1 cellular context compared by ENCODE assay signal in the genomic region with DNA sequence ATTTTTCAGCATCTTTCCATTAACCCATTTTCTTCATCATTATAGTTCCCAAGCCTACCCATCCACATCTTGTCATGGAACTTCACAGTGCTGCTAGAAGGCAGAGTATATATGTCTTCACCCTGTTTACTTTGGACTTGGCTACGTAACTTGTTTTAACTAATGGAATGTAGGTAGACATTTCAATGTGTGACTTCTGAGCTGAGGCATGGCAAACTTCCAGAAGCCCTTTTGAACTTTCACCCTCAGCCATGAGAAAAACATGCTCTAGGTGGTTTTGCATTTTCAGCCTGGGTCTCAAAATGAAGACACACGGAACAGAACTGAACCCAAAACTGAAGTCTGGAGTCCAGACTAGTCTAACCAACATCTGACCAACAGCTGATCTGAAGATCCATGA.
TF ChIP-seq lines count a peak whose summit lies in the region.

No MANE protein-coding gene starts in this region.

TF ChIP-seq in HepG2, 621 proteins besides CTCF, POLR2A, EP300 and RAD21 (continued from another document and continues in another):
- TF ChIP-seq, protein P1, sequence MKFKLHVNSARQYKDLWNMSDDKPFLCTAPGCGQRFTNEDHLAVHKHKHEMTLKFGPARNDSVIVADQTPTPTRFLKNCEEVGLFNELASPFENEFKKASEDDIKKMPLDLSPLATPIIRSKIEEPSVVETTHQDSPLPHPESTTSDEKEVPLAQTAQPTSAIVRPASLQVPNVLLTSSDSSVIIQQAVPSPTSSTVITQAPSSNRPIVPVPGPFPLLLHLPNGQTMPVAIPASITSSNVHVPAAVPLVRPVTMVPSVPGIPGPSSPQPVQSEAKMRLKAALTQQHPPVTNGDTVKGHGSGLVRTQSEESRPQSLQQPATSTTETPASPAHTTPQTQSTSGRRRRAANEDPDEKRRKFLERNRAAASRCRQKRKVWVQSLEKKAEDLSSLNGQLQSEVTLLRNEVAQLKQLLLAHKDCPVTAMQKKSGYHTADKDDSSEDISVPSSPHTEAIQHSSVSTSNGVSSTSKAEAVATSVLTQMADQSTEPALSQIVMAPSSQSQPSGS (CRISPR knock-in tag; IDR thresholded peaks at IDR 0.05), result peak; percentile 51; the same call in 1 of the 2 replicates
- no peak for TF ChIP-seq NR2F6 (IDR thresholded peaks at IDR 0.05)
- peak; percentile 58 for TF ChIP-seq NR2F6 (CRISPR knock-in tag; IDR thresholded peaks at IDR 0.05)
- TF ChIP-seq, protein P2, sequence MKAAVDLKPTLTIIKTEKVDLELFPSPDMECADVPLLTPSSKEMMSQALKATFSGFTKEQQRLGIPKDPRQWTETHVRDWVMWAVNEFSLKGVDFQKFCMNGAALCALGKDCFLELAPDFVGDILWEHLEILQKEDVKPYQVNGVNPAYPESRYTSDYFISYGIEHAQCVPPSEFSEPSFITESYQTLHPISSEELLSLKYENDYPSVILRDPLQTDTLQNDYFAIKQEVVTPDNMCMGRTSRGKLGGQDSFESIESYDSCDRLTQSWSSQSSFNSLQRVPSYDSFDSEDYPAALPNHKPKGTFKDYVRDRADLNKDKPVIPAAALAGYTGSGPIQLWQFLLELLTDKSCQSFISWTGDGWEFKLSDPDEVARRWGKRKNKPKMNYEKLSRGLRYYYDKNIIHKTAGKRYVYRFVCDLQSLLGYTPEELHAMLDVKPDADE (CRISPR knock-in tag; IDR thresholded peaks at IDR 0.05), result no peak
- TF ChIP-seq ZFP90 (CRISPR knock-in tag; IDR thresholded peaks at IDR 0.05; ENCODE audit: borderline replicate concordance), result no peak
- TF ChIP-seq, protein P3, sequence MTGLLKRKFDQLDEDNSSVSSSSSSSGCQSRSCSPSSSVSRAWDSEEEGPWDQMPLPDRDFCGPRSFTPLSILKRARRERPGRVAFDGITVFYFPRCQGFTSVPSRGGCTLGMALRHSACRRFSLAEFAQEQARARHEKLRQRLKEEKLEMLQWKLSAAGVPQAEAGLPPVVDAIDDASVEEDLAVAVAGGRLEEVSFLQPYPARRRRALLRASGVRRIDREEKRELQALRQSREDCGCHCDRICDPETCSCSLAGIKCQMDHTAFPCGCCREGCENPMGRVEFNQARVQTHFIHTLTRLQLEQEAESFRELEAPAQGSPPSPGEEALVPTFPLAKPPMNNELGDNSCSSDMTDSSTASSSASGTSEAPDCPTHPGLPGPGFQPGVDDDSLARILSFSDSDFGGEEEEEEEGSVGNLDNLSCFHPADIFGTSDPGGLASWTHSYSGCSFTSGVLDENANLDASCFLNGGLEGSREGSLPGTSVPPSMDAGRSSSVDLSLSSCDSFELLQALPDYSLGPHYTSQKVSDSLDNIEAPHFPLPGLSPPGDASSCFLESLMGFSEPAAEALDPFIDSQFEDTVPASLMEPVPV (CRISPR knock-in tag; IDR thresholded peaks at IDR 0.05), result peak; percentile 39; the same call in 1 of the 2 replicates
- TF ChIP-seq HNF4A (CRISPR knock-in tag; IDR thresholded peaks at IDR 0.05), result peak; percentile 74
- peak; percentile 66 for TF ChIP-seq KDM6A (CRISPR knock-in tag; IDR thresholded peaks at IDR 0.05; ENCODE audit: low read depth)
- 0 out of 2 replicates have a peak, but pooled peaks have one; percentile 34 for TF ChIP-seq ZSCAN9 (CRISPR knock-in tag; IDR thresholded peaks at IDR 0.05; ENCODE audit: borderline replicate concordance)
- TF ChIP-seq, protein P4, sequence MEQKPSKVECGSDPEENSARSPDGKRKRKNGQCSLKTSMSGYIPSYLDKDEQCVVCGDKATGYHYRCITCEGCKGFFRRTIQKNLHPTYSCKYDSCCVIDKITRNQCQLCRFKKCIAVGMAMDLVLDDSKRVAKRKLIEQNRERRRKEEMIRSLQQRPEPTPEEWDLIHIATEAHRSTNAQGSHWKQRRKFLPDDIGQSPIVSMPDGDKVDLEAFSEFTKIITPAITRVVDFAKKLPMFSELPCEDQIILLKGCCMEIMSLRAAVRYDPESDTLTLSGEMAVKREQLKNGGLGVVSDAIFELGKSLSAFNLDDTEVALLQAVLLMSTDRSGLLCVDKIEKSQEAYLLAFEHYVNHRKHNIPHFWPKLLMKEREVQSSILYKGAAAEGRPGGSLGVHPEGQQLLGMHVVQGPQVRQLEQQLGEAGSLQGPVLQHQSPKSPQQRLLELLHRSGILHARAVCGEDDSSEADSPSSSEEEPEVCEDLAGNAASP (CRISPR knock-in tag; IDR thresholded peaks at IDR 0.05; ENCODE audit: borderline replicate concordance), result no peak
- TF ChIP-seq GABPB1 (CRISPR knock-in tag; IDR thresholded peaks at IDR 0.05), result no peak
- no peak for TF ChIP-seq SOX13 (IDR thresholded peaks at IDR 0.05)
- TF ChIP-seq SOX13 (CRISPR knock-in tag; conservative IDR thresholded peaks at IDR 0.05 in 1 of 2, IDR thresholded peaks at IDR 0.05 in 1 of 2), result peak in 1 of 2 experiments; percentile 40; a peak in 1 of 4 replicates
- TF ChIP-seq IRF2 (CRISPR knock-in tag; IDR thresholded peaks at IDR 0.05), result peak; percentile 46; the same call in 1 of the 2 replicates
- TF ChIP-seq FOXO1 (CRISPR knock-in tag; IDR thresholded peaks at IDR 0.05), result peak; percentile 34; the same call in 1 of the 2 replicates
- no peak for TF ChIP-seq ZNF382 (CRISPR knock-in tag; IDR thresholded peaks at IDR 0.05; ENCODE audit: borderline replicate concordance)
- TF ChIP-seq TP53 (CRISPR knock-in tag; conservative IDR thresholded peaks at IDR 0.05), result no peak
- TF ChIP-seq ZMYM4 (CRISPR knock-in tag; IDR thresholded peaks at IDR 0.05), result peak; percentile 47; the same call in 1 of the 2 replicates
- no peak for TF ChIP-seq SIX1 (CRISPR knock-in tag; IDR thresholded peaks at IDR 0.05; ENCODE audit: borderline replicate concordance)
- no peak for TF ChIP-seq MYC (CRISPR knock-in tag; IDR thresholded peaks at IDR 0.05; ENCODE audit: borderline replicate concordance)
- TF ChIP-seq SOX5 (CRISPR knock-in tag; IDR thresholded peaks at IDR 0.05; ENCODE audit: borderline replicate concordance), result peak; percentile 55; the same call in 1 of the 2 replicates
- TF ChIP-seq ZNF776 (CRISPR knock-in tag; IDR thresholded peaks at IDR 0.05), result no peak
- TF ChIP-seq ZMYM2 (CRISPR knock-in tag; IDR thresholded peaks at IDR 0.05), result no peak
- peak; percentile 72 for TF ChIP-seq BCL6 (CRISPR knock-in tag; IDR thresholded peaks at IDR 0.05)
- TF ChIP-seq TBL1XR1 (IDR thresholded peaks at IDR 0.05; ENCODE audit: borderline replicate concordance, low read length, partially characterized antibody), result no peak
- TF ChIP-seq, protein P5, sequence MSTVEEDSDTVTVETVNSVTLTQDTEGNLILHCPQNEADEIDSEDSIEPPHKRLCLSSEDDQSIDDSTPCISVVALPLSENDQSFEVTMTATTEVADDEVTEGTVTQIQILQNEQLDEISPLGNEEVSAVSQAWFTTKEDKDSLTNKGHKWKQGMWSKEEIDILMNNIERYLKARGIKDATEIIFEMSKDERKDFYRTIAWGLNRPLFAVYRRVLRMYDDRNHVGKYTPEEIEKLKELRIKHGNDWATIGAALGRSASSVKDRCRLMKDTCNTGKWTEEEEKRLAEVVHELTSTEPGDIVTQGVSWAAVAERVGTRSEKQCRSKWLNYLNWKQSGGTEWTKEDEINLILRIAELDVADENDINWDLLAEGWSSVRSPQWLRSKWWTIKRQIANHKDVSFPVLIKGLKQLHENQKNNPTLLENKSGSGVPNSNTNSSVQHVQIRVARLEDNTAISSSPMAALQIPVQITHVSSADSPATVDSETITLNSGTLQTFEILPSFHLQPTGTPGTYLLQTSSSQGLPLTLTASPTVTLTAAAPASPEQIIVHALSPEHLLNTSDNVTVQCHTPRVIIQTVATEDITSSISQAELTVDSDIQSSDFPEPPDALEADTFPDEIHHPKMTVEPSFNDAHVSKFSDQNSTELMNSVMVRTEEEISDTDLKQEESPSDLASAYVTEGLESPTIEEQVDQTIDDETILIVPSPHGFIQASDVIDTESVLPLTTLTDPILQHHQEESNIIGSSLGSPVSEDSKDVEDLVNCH (CRISPR knock-in tag; IDR thresholded peaks at IDR 0.05), result no peak
- no peak for TF ChIP-seq PHF8 (CRISPR knock-in tag; IDR thresholded peaks at IDR 0.05)
- TF ChIP-seq SPEN (CRISPR knock-in tag; IDR thresholded peaks at IDR 0.05; ENCODE audit: low read depth), result no peak
- no peak for TF ChIP-seq ATF7 (IDR thresholded peaks at IDR 0.05)
- no peak for TF ChIP-seq ATF7 (CRISPR knock-in tag; IDR thresholded peaks at IDR 0.05)
- TF ChIP-seq, protein P6, sequence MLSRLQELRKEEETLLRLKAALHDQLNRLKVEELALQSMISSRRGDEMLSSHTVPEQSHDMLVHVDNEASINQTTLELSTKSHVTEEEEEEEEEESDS (CRISPR knock-in tag; IDR thresholded peaks at IDR 0.05; ENCODE audit: borderline replicate concordance), result no peak
- no peak for TF ChIP-seq ZSCAN31 (CRISPR knock-in tag; IDR thresholded peaks at IDR 0.05; ENCODE audit: low read depth)
- TF ChIP-seq MED1 (CRISPR knock-in tag; IDR thresholded peaks at IDR 0.05), result peak; percentile 28; the same call in 1 of the 2 replicates
- TF ChIP-seq, protein P7, sequence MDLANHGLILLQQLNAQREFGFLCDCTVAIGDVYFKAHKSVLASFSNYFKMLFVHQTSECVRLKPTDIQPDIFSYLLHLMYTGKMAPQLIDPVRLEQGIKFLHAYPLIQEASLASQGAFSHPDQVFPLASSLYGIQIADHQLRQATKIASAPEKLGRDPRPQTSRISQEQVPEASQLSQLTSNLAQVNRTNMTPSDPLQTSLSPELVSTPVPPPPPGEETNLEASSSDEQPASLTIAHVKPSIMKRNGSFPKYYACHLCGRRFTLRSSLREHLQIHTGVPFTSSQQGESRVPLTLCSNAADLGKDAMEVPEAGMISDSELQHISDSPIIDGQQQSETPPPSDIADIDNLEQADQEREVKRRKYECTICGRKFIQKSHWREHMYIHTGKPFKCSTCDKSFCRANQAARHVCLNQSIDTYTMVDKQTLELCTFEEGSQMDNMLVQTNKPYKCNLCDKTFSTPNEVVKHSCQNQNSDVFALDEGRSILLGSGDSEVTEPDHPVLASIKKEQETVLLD (CRISPR knock-in tag; IDR thresholded peaks at IDR 0.05; ENCODE audit: low read depth), result no peak
- no peak for TF ChIP-seq ZNF292 (CRISPR knock-in tag; IDR thresholded peaks at IDR 0.05; ENCODE audit: borderline replicate concordance, low read depth)
- TF ChIP-seq, protein P8, sequence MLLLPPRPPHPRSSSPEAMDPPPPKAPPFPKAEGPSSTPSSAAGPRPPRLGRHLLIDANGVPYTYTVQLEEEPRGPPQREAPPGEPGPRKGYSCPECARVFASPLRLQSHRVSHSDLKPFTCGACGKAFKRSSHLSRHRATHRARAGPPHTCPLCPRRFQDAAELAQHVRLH (CRISPR knock-in tag; IDR thresholded peaks at IDR 0.05; ENCODE audit: borderline replicate concordance, low read depth), result no peak
- TF ChIP-seq ZNF30 (CRISPR knock-in tag; IDR thresholded peaks at IDR 0.05), result no peak
- TF ChIP-seq GABPA (IDR thresholded peaks at IDR 0.05; ENCODE audit: low read depth, low read length), result no peak
- TF ChIP-seq GABPA (CRISPR knock-in tag; IDR thresholded peaks at IDR 0.05; ENCODE audit: low read depth), result no peak
- no peak for TF ChIP-seq HNRNPK (IDR thresholded peaks at IDR 0.05; ENCODE audit: low read depth, low read length, poor library complexity, severe bottlenecking)
- TF ChIP-seq CCDC6 (CRISPR knock-in tag; IDR thresholded peaks at IDR 0.05), result no peak
- TF ChIP-seq, protein P9, sequence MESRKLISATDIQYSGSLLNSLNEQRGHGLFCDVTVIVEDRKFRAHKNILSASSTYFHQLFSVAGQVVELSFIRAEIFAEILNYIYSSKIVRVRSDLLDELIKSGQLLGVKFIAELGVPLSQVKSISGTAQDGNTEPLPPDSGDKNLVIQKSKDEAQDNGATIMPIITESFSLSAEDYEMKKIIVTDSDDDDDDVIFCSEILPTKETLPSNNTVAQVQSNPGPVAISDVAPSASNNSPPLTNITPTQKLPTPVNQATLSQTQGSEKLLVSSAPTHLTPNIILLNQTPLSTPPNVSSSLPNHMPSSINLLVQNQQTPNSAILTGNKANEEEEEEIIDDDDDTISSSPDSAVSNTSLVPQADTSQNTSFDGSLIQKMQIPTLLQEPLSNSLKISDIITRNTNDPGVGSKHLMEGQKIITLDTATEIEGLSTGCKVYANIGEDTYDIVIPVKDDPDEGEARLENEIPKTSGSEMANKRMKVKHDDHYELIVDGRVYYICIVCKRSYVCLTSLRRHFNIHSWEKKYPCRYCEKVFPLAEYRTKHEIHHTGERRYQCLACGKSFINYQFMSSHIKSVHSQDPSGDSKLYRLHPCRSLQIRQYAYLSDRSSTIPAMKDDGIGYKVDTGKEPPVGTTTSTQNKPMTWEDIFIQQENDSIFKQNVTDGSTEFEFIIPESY (CRISPR knock-in tag; IDR thresholded peaks at IDR 0.05), result no peak
- TF ChIP-seq, protein P10, sequence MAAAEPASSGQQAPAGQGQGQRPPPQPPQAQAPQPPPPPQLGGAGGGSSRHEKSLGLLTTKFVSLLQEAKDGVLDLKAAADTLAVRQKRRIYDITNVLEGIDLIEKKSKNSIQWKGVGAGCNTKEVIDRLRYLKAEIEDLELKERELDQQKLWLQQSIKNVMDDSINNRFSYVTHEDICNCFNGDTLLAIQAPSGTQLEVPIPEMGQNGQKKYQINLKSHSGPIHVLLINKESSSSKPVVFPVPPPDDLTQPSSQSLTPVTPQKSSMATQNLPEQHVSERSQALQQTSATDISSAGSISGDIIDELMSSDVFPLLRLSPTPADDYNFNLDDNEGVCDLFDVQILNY (CRISPR knock-in tag; conservative IDR thresholded peaks at IDR 0.05), result no peak
- TF ChIP-seq, protein P11, sequence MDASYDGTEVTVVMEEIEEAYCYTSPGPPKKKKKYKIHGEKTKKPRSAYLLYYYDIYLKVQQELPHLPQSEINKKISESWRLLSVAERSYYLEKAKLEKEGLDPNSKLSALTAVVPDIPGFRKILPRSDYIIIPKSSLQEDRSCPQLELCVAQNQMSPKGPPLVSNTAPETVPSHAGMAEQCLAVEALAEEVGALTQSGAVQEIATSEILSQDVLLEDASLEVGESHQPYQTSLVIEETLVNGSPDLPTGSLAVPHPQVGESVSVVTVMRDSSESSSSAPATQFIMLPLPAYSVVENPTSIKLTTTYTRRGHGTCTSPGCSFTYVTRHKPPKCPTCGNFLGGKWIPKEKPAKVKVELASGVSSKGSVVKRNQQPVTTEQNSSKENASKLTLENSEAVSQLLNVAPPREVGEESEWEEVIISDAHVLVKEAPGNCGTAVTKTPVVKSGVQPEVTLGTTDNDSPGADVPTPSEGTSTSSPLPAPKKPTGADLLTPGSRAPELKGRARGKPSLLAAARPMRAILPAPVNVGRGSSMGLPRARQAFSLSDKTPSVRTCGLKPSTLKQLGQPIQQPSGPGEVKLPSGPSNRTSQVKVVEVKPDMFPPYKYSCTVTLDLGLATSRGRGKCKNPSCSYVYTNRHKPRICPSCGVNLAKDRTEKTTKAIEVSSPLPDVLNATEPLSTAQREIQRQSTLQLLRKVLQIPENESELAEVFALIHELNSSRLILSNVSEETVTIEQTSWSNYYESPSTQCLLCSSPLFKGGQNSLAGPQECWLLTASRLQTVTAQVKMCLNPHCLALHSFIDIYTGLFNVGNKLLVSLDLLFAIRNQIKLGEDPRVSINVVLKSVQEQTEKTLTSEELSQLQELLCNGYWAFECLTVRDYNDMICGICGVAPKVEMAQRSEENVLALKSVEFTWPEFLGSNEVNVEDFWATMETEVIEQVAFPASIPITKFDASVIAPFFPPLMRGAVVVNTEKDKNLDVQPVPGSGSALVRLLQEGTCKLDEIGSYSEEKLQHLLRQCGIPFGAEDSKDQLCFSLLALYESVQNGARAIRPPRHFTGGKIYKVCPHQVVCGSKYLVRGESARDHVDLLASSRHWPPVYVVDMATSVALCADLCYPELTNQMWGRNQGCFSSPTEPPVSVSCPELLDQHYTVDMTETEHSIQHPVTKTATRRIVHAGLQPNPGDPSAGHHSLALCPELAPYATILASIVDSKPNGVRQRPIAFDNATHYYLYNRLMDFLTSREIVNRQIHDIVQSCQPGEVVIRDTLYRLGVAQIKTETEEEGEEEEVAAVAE (CRISPR knock-in tag; IDR thresholded peaks at IDR 0.05; ENCODE audit: borderline replicate concordance), result no peak
